Comparison of ENCODE assay signal across 33 cellular contexts in genomic region chr2:64014628-64015027, GRCh38.
"Had no signal": no experiment of that assay in that cellular context is flagged by ENCODE, and none has a peak within 500 bp of the region (broad histone marks: within the 10 kb centered on the region; RNA-seq: fewer than 3 reads in every experiment).

No MANE protein-coding gene starts in this region.

- H3K9me3 Mint-ChIP-seq: activated B cell treated with CpG ODN at 0.5 μM for 24 hours; activated naive CD4-positive, alpha-beta T cell treated with anti-CD3 and anti-CD28 coated beads for 36 hours; activated naive CD4-positive, alpha-beta T cell treated with anti-CD3 and anti-CD28 coated beads, Interleukin-2, amount 50 U/mL, for 72 hours; activated naive CD8-positive, alpha-beta T cell treated with anti-CD3 and anti-CD28 coated beads, Interleukin-2, amount 10 ng/mL, durations not matched to agents 7 days and 5 days; activated T-helper 1 cell treated with anti-CD3 and anti-CD28 coated beads, Interleukin-12 subunit alpha, Interleukin-12 subunit beta, Interleukin-2, Interleukin-4 antibody, amounts not matched to agents 30 ng/mL and 10 ng/mL and 1 ng/mL, durations not matched to agents 14 hours and 24 hours and 36 hours; activated T-helper 2 cell treated with anti-CD3 and anti-CD28 coated beads, Interferon-gamma antibody, Interleukin-2, Interleukin-4, amounts not matched to agents 10 μg/mL and 5 μg/mL and 100 μg/mL, durations not matched to agents 14 hours and 24 hours and 36 hours; T-helper 2 cell treated with Interferon-gamma antibody and Interleukin-4, amounts not matched to agents 5 μg/mL and 100 μg/mL, for 36 hours had no signal

- DNase-seq: activated B cell treated with CpG ODN at 0.5 μM for 24 hours; activated CD4-positive, alpha-beta T cell treated with anti-CD3 and anti-CD28 coated beads for 48 hours; activated CD4-positive, alpha-beta T cell treated with anti-CD3 and anti-CD28 coated beads, Interleukin-2, amount 50 U/mL, for 1 hour; activated CD4-positive, alpha-beta T cell treated with anti-CD3 and anti-CD28 coated beads, Interleukin-2, amount 50 U/mL, for 48 hours; activated CD8-positive, alpha-beta memory T cell treated with anti-CD3 and anti-CD28 coated beads, Interleukin-2, amount 10 ng/mL, durations not matched to agents 7 days and 5 days; activated CD8-positive, alpha-beta memory T cell treated with anti-CD3 and anti-CD28 coated beads, Interleukin-2, amount 50 U/mL, for 4 hours; activated CD8-positive, alpha-beta T cell treated with anti-CD3 and anti-CD28 coated beads, Interleukin-2, amount 10 ng/mL, durations not matched to agents 7 days and 5 days; activated effector memory CD4-positive, alpha-beta T cell treated with anti-CD3 and anti-CD28 coated beads, Interleukin-2, amount 50 U/mL, for 16 hours; activated naive CD4-positive, alpha-beta T cell treated with anti-CD3 and anti-CD28 coated beads for 36 hours; activated naive CD8-positive, alpha-beta T cell treated with anti-CD3 and anti-CD28 coated beads, Interleukin-2, amount 10 ng/mL, durations not matched to agents 7 days and 5 days; activated T-cell treated with anti-CD3 and anti-CD28 coated beads, Interleukin-2, amount 50 U/mL, for 1 hour; activated T-cell treated with anti-CD3 and anti-CD28 coated beads, Interleukin-2, amount 50 U/mL, for 48 hours; central memory CD4-positive, alpha-beta T cell; cerebellar nuclear complex; colonic mucosa; effector CD8-positive, alpha-beta T cell; esophagus squamous epithelium; foreskin melanocyte; head of caudate nucleus; T-helper 1 cell; T-helper 17 cell; T1000; WERI-Rb-1 had no signal

- H3K4me3 ChIP-seq: ascending aorta, breast epithelium, cardiac muscle cell, colonic mucosa, esophagus squamous epithelium had no signal

- H3K27me3 Mint-ChIP-seq: activated B cell treated with CpG ODN at 0.5 μM for 24 hours; activated CD8-positive, alpha-beta memory T cell treated with anti-CD3 and anti-CD28 coated beads, Interleukin-2, amount 10 ng/mL, durations not matched to agents 7 days and 5 days; activated naive CD8-positive, alpha-beta T cell treated with anti-CD3 and anti-CD28 coated beads, Interleukin-2, amount 10 ng/mL, durations not matched to agents 7 days and 5 days; T-helper 17 cell had no signal

- H3K36me3 ChIP-seq: ascending aorta, breast epithelium, cardiac muscle cell, colonic mucosa, esophagus squamous epithelium, WERI-Rb-1 had no signal

- H3K27me3 ChIP-seq: ascending aorta, breast epithelium, cardiac muscle cell, colonic mucosa, esophagus squamous epithelium had no signal

- ATAC-seq: activated CD4-positive, CD25-positive, alpha-beta regulatory T cell treated with anti-CD3 and anti-CD28 coated beads, Interleukin-2, amount 50 U/mL, for 24 hours; activated CD8-positive, alpha-beta memory T cell treated with anti-CD3 and anti-CD28 coated beads, Interleukin-2, amount 10 ng/mL, durations not matched to agents 7 days and 5 days; activated CD8-positive, alpha-beta T cell treated with anti-CD3 and anti-CD28 coated beads, Interleukin-2, amount 10 ng/mL, durations not matched to agents 7 days and 5 days; activated naive CD4-positive, alpha-beta T cell treated with anti-CD3 and anti-CD28 coated beads, Interleukin-2, amount 50 U/mL, for 72 hours; T-helper 17 cell had no signal

- H3K4me1 ChIP-seq: colonic mucosa had no signal

- H3K9me3 ChIP-seq: ascending aorta, breast epithelium, colonic mucosa, esophagus squamous epithelium had no signal

- H3K27ac ChIP-seq: ascending aorta, breast epithelium, cardiac muscle cell, colonic mucosa, epithelial cell of prostate, esophagus squamous epithelium, WERI-Rb-1 had no signal

- H3K4me3 Mint-ChIP-seq: activated B cell treated with CpG ODN at 0.5 μM for 24 hours; activated CD8-positive, alpha-beta memory T cell treated with anti-CD3 and anti-CD28 coated beads, Interleukin-2, amount 10 ng/mL, durations not matched to agents 7 days and 5 days; activated CD8-positive, alpha-beta T cell treated with anti-CD3 and anti-CD28 coated beads, Interleukin-2, amount 10 ng/mL, durations not matched to agents 7 days and 5 days; activated naive CD4-positive, alpha-beta T cell treated with anti-CD3 and anti-CD28 coated beads for 36 hours; activated naive CD8-positive, alpha-beta T cell treated with anti-CD3 and anti-CD28 coated beads, Interleukin-2, amount 10 ng/mL, durations not matched to agents 7 days and 5 days; activated T-helper 1 cell treated with anti-CD3 and anti-CD28 coated beads, Interleukin-12 subunit alpha, Interleukin-12 subunit beta, Interleukin-2, Interleukin-4 antibody, amounts not matched to agents 30 ng/mL and 10 ng/mL and 1 ng/mL, durations not matched to agents 14 hours and 24 hours and 36 hours; T-helper 17 cell; T-helper 2 cell treated with Interferon-gamma antibody and Interleukin-4, amounts not matched to agents 5 μg/mL and 100 μg/mL, for 36 hours had no signal

- H3K27ac Mint-ChIP-seq: activated B cell treated with CpG ODN at 0.5 μM for 24 hours; activated CD8-positive, alpha-beta memory T cell treated with anti-CD3 and anti-CD28 coated beads, Interleukin-2, amount 10 ng/mL, durations not matched to agents 7 days and 5 days; activated CD8-positive, alpha-beta T cell treated with anti-CD3 and anti-CD28 coated beads, Interleukin-2, amount 10 ng/mL, durations not matched to agents 7 days and 5 days; activated naive CD4-positive, alpha-beta T cell treated with anti-CD3 and anti-CD28 coated beads for 36 hours; activated naive CD4-positive, alpha-beta T cell treated with anti-CD3 and anti-CD28 coated beads, Interleukin-2, amount 50 U/mL, for 72 hours; activated naive CD8-positive, alpha-beta T cell treated with anti-CD3 and anti-CD28 coated beads, Interleukin-2, amount 10 ng/mL, durations not matched to agents 7 days and 5 days; activated T-helper 1 cell treated with anti-CD3 and anti-CD28 coated beads, Interleukin-12 subunit alpha, Interleukin-12 subunit beta, Interleukin-2, Interleukin-4 antibody, amounts not matched to agents 30 ng/mL and 10 ng/mL and 1 ng/mL, durations not matched to agents 14 hours and 24 hours and 36 hours; activated T-helper 2 cell treated with anti-CD3 and anti-CD28 coated beads, Interferon-gamma antibody, Interleukin-2, Interleukin-4, amounts not matched to agents 10 μg/mL and 5 μg/mL and 100 μg/mL, durations not matched to agents 14 hours and 24 hours and 36 hours; brain; T-helper 17 cell; T-helper 2 cell treated with Interferon-gamma antibody and Interleukin-4, amounts not matched to agents 5 μg/mL and 100 μg/mL, for 36 hours had no signal
